In the genomic region with DNA sequence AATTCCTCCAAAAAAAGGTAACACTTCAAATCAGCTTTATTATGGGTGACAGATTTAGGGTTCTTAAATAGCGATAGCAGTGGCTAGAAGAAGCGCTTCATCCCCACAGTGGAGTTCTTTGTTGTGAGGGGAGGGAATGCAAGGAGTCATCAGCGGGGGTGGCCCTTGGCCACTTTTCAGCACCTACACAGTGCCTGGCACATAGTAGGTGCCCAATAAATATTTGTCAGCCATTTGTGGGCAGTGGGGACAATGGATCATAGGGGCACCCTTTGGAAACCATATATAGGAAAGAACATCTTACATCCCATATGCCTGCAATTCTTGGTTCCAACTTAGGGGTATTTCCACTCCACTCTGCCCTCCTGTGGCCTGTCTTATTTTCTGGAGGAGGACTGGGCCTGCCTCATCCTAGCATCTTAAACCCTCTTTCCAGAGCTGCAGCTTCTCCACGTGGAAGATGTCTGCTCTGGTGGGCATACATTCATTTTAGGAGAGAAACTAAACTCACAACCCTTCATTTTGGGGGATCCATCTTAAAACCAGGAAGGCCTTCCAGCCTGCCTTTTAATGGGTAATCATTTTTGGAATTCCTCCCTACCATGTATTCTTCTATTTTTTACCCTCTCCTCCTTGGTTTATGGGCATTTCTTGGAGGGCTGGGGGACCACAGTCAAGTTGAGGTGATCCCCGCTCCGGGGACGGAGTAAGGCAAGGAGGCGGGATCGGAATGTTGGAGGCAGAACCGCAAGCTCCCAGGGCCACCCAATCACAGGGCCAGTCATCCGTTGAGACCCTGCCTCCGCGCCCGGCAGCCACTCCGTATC, we compare ENCODE assay signal across 8 cellular contexts. TPM values are rescaled to one million over a fixed set of nuclear protein-coding genes. Genes with fewer than 3 reads are reported as not detected.
DNase-seq lines count a peak whose midpoint lies in the region; ATAC-seq, FAIRE-seq and TF ChIP-seq lines count a peak whose summit lies in the region.

No MANE protein-coding gene starts in this region.

- H3K36me3 ChIP-seq in KOPT-K1 (ENCODE audit: insufficient read depth, low read length) (no peaks in the 10 kb centered on the region), pancreas (no peaks in the 10 kb centered on the region)

- peak overlapping the region; percentile 53 for H3K4me3 ChIP-seq in A549
- peak overlapping the region; percentile 51 for H3K4me3 ChIP-seq in fibroblast of mammary gland (ENCODE audit: control insufficient read depth, low read depth, low read length)
- H3K4me3 ChIP-seq in pancreas = peak overlapping the region in 2 of 4 donors; percentile 26 to 41

- intact Hi-C loops in pancreas (cut with DNase I) = no loop called here

- H3K9me3 ChIP-seq in A549 = no peaks in the 10 kb centered on the region
- no peaks in the 10 kb centered on the region for H3K9me3 ChIP-seq in KOPT-K1 (ENCODE audit: insufficient read depth, low read length, poor library complexity, severe bottlenecking)
- H3K9me3 ChIP-seq in pancreas = no peaks in the 10 kb centered on the region

- DNase-seq in A549 (ENCODE audit: low read depth in 1 of 2, low spot score in 1 of 2) (peak; percentile 44 to 66), GDM1 (lab: John Stamatoyannopoulos, UW) (peak; percentile 23), UCSD-AML1 (lab: John Stamatoyannopoulos, UW; ENCODE audit: unreplicated experiment) (peak; percentile 56), fibroblast of mammary gland (ENCODE audit: low read depth) (peak; percentile 73), pancreas (peak in 1 of 6 donors; percentile 61), epidermal melanocyte (ENCODE audit: insufficient read length, low spot score) (no peak), GOT3 (lab: John Stamatoyannopoulos, UW) (no peak)

- H3K4me1 ChIP-seq in A549 = peaks cover 29% of the 10 kb centered on the region
- peaks cover 0 to 18% (median 6%) of the 10 kb centered on the region in 3 donors for H3K4me1 ChIP-seq in pancreas

- H3K27me3 ChIP-seq in pancreas = no peaks in the 10 kb centered on the region

- peak; percentile 91 to 95 for ATAC-seq in A549
- peak in 2 of 4 donors; percentile 5 to 8 for ATAC-seq in pancreas

- POLR2A ChIA-PET in A549 (lab: Yijun Ruan, JAX) = interaction anchor here (0.5 to 1.7 kb wide), 14 partner anchors 9 to 1112 kb away, joined by 3 to 24 read pairs (median 4); a partner anchor contains a TSS

- 0 out of 5 replicates have a peak, but pooled peaks of 1 of the 2 experiments have one; percentile 29 for TF ChIP-seq RAD21 in A549 (conservative IDR thresholded peaks at IDR 0.05 in 1 of 2, IDR thresholded peaks at IDR 0.05 in 1 of 2)

- TF ChIP-seq CTCF in A549 (IDR thresholded peaks at IDR 0.05) = peak; percentile 51
- peak; percentile 64 for TF ChIP-seq CTCF in fibroblast of mammary gland (conservative IDR thresholded peaks at IDR 0.05; ENCODE audit: control insufficient read depth, insufficient read depth, low read depth, low read length)
- TF ChIP-seq CTCF in pancreas (IDR thresholded peaks at IDR 0.05) = no peak

- TF ChIP-seq EP300 in A549 (IDR thresholded peaks at IDR 0.05) = no peak

- FAIRE-seq in A549 (lab: Jason Lieb, UNC) (no peak), pancreas (lab: Jason Lieb, UNC) (no peak)

- CTCF ChIA-PET in A549 (lab: Yijun Ruan, JAX) = interaction anchor here (0.6 to 2.2 kb wide), 13 partner anchors 8 to 77 kb away, joined by 3 to 17 read pairs (median 4); a partner anchor contains a TSS

- H3K4me2 ChIP-seq in A549 = peak overlapping the region; percentile 91

- H3K27ac ChIP-seq in A549 = peak overlapping the region; percentile 90 to 92
- H3K27ac ChIP-seq in KOPT-K1 (ENCODE audit: low read depth, low read length, poor library complexity, severe bottlenecking) = peak overlapping the region; percentile 98
- H3K27ac ChIP-seq in pancreas = peak overlapping the region; percentile 41 to 100 (median 92)

- peak; percentile 56 for TF ChIP-seq POLR2A in A549 (IDR thresholded peaks at IDR 0.05; ENCODE audit: low read length)

- 25% methylated on average over 10 of the region's 15 CpGs for WGBS in A549 (ENCODE audit: missing lambda C conversion rate)
- WGBS in pancreas, 2 donors = 17% methylated on average over 15 of the region's 15 CpGs

TF ChIP-seq in A549, 52 proteins besides CTCF, POLR2A, EP300 and RAD21 (continues in another document):
- TF ChIP-seq SREBF2 (IDR thresholded peaks at IDR 0.05) (no peak), KDM5A (IDR thresholded peaks at IDR 0.05) (no peak), RARB (CRISPR knock-in tag; IDR thresholded peaks at IDR 0.05) (no peak), JUNB (IDR thresholded peaks at IDR 0.05) (no peak), EHF (CRISPR knock-in tag; IDR thresholded peaks at IDR 0.05) (no peak), JUN (IDR thresholded peaks at IDR 0.05) (0 out of 5 replicates have a peak, but pooled peaks of 1 of the 2 experiments have one; percentile 3), NPAS2 (CRISPR knock-in tag; IDR thresholded peaks at IDR 0.05; ENCODE audit: borderline replicate concordance) (no peak), ZC3H11A (IDR thresholded peaks at IDR 0.05) (no peak), CBX2 (IDR thresholded peaks at IDR 0.05; ENCODE audit: borderline replicate concordance, low read depth) (no peak), SMC3 (IDR thresholded peaks at IDR 0.05) (peak; percentile 58; the same call in 2 of the 3 replicates), TP53 (CRISPR knock-in tag; IDR thresholded peaks at IDR 0.05) (no peak), MAZ (IDR thresholded peaks at IDR 0.05; ENCODE audit: borderline replicate concordance, low read depth, low read length) (no peak), CEBPB (IDR thresholded peaks at IDR 0.05) (no peak)
- TF ChIP-seq, protein P1, sequence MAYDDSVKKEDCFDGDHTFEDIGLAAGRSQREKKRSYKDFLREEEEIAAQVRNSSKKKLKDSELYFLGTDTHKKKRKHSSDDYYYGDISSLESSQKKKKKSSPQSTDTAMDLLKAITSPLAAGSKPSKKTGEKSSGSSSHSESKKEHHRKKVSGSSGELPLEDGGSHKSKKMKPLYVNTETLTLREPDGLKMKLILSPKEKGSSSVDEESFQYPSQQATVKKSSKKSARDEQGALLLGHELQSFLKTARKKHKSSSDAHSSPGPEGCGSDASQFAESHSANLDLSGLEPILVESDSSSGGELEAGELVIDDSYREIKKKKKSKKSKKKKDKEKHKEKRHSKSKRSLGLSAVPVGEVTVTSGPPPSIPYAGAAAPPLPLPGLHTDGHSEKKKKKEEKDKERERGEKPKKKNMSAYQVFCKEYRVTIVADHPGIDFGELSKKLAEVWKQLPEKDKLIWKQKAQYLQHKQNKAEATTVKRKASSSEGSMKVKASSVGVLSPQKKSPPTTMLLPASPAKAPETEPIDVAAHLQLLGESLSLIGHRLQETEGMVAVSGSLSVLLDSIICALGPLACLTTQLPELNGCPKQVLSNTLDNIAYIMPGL (CRISPR knock-in tag; IDR thresholded peaks at IDR 0.05; ENCODE audit: borderline replicate concordance) = no peak
- TF ChIP-seq, protein P2, sequence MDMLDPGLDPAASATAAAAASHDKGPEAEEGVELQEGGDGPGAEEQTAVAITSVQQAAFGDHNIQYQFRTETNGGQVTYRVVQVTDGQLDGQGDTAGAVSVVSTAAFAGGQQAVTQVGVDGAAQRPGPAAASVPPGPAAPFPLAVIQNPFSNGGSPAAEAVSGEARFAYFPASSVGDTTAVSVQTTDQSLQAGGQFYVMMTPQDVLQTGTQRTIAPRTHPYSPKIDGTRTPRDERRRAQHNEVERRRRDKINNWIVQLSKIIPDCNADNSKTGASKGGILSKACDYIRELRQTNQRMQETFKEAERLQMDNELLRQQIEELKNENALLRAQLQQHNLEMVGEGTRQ (IDR thresholded peaks at IDR 0.05) = no peak

RNA-seq across cellular contexts. Expression of a gene that starts 2.6 kb away (rescaled TPM):
- polyA plus RNA-seq in A549 (2011; rRNA removed) (0.15 and 0.36 TPM in 2 replicates), A549 (2017; fragmentation: RNase III; extraction: RNeasy Plus Mini Kit Qiagen cat#74134 plus additional on column Dnase treatment) (0.19 to 0.30 TPM (median 0.22 TPM) in 3 replicates), pancreas (1 to 10 TPM; 5.2 to 5.4 TPM)
- 0.34 and 0.66 TPM in 2 replicates for polyA plus RNA-seq in A549 (2012; cell fraction: cytosol; rRNA removed)
- polyA plus RNA-seq in A549 (2012; cell fraction: nucleus; rRNA removed) = 0.74 and 0.87 TPM in 2 replicates
- polyA minus RNA-seq in A549 (2011; rRNA and poly(A)+ RNA removed) = 0.19 and 0.29 TPM in 2 replicates
- 10 to 100 TPM in 1 of 6 donors, 1 to 10 TPM in 3, under 1 TPM in 2; 0.59 to 10.1 (median 2.9) TPM for total RNA-seq in pancreas

RNA-seq across cellular contexts. Expression of a gene that starts 5.0 kb away (rescaled TPM):
- polyA plus RNA-seq in A549 (2011; rRNA removed) (27.0 and 27.4 TPM in 2 replicates), A549 (2017; fragmentation: RNase III; extraction: RNeasy Plus Mini Kit Qiagen cat#74134 plus additional on column Dnase treatment) (24.8 to 32.5 TPM (median 30.8 TPM) in 3 replicates), pancreas (10 to 100 TPM; 45.9 to 56.3 TPM)
- polyA plus RNA-seq in A549 (2012; cell fraction: cytosol; rRNA removed) = 27.1 and 31.5 TPM in 2 replicates
- polyA plus RNA-seq in A549 (2012; cell fraction: nucleus; rRNA removed) = 44.7 and 49.7 TPM in 2 replicates
- polyA minus RNA-seq in A549 (2011; rRNA and poly(A)+ RNA removed) = 20.5 and 22.7 TPM in 2 replicates
- total RNA-seq in pancreas = 10 to 100 TPM; 20.4 to 45.7 (median 26.1) TPM

RNA-seq across cellular contexts. Expression of a gene that starts 11.0 kb away (rescaled TPM):
- polyA plus RNA-seq in A549 (2011; rRNA removed) (1.4 and 1.6 TPM in 2 replicates), A549 (2017; fragmentation: RNase III; extraction: RNeasy Plus Mini Kit Qiagen cat#74134 plus additional on column Dnase treatment) (1.4 to 2.4 TPM (median 2.1 TPM) in 3 replicates), pancreas (10 to 100 TPM; 14.1 to 20.6 TPM)
- 1.4 and 1.7 TPM in 2 replicates for polyA plus RNA-seq in A549 (2012; cell fraction: cytosol; rRNA removed)
- polyA plus RNA-seq in A549 (2012; cell fraction: nucleus; rRNA removed) = 12.0 and 13.3 TPM in 2 replicates
- 0.54 and 0.62 TPM in 2 replicates for polyA minus RNA-seq in A549 (2011; rRNA and poly(A)+ RNA removed)
- 1 to 10 TPM; 1.9 to 4.4 (median 2.9) TPM for total RNA-seq in pancreas

RNA-seq across cellular contexts. Expression of a gene that starts 16.8 kb away (rescaled TPM):
- polyA plus RNA-seq in A549 (2011; rRNA removed) = 49.1 and 54.1 TPM in 2 replicates
- 43.5 and 54.8 TPM in 2 replicates for polyA plus RNA-seq in A549 (2012; cell fraction: cytosol; rRNA removed)
- 24.8 and 27.2 TPM in 2 replicates for polyA plus RNA-seq in A549 (2012; cell fraction: nucleus; rRNA removed)
- 46.2 to 64.1 TPM (median 62.7 TPM) in 3 replicates for polyA plus RNA-seq in A549 (2017; fragmentation: RNase III; extraction: RNeasy Plus Mini Kit Qiagen cat#74134 plus additional on column Dnase treatment)
- 26.5 and 26.8 TPM in 2 replicates for polyA minus RNA-seq in A549 (2011; rRNA and poly(A)+ RNA removed)
- 10 to 100 TPM; 16.1 to 28.5 (median 23.2) TPM for total RNA-seq in pancreas
- polyA plus RNA-seq in pancreas = 10 to 100 TPM; 29.0 to 41.4 TPM

RNA-seq across cellular contexts. Expression of a gene that starts 19.2 kb away (rescaled TPM):
- 40.6 and 50.0 TPM in 2 replicates for polyA plus RNA-seq in A549 (2011; rRNA removed)
- 47.2 and 63.8 TPM in 2 replicates for polyA plus RNA-seq in A549 (2012; cell fraction: cytosol; rRNA removed)
- polyA plus RNA-seq in A549 (2012; cell fraction: nucleus; rRNA removed) = 51.0 and 53.0 TPM in 2 replicates
- polyA plus RNA-seq in A549 (2017; fragmentation: RNase III; extraction: RNeasy Plus Mini Kit Qiagen cat#74134 plus additional on column Dnase treatment) = 28.7 to 30.0 TPM (median 29.4 TPM) in 3 replicates
- 85.6 and 105 TPM in 2 replicates for polyA minus RNA-seq in A549 (2011; rRNA and poly(A)+ RNA removed)
- 10 to 100 TPM; 10.1 to 28.1 (median 15.7) TPM for total RNA-seq in pancreas
- 10 to 100 TPM; 19.6 to 24.5 TPM for polyA plus RNA-seq in pancreas

Comparison
In these comparisons a context has a peak if more than half of its experiments do, and no peak if none do; other contexts are left out.
1. DNase-seq: peak in A549 (2 of 2), GDM1 (single experiment), UCSD-AML1 (single experiment) and fibroblast of mammary gland (single experiment); none in epidermal melanocyte (single experiment) and GOT3 (single experiment).
2. CTCF ChIP-seq: peak in A549 (single experiment) and fibroblast of mammary gland (single experiment); none in pancreas (0 of 4).
3. Peak in every context shown above with its lines, with median percentiles within 50 percentile points of each other: H3K27ac ChIP-seq.